In genomic region chr20:10324198-10324836, GRCh38 we compare ENCODE assay signal across 19 cellular contexts.
A peak's percentile ranks its signal among the peaks of the same experiment; 100 is the strongest.
DNase-seq lines count a peak whose midpoint lies in the region; ATAC-seq and TF ChIP-seq lines count a peak whose summit lies in the region.
"Had no signal": no experiment of that assay in that cellular context is flagged by ENCODE, and none has a peak within 500 bp of the region (broad histone marks: within the 10 kb centered on the region; RNA-seq: fewer than 3 reads in every experiment).

No MANE protein-coding gene starts in this region.

- no peaks in the 10 kb centered on the region for H3K36me3 Mint-ChIP-seq in nephron (ENCODE audit: low read depth)
- no peaks in the 10 kb centered on the region for H3K36me3 Mint-ChIP-seq in activated CD8-positive, alpha-beta T cell treated with anti-CD3 and anti-CD28 coated beads, Interleukin-2, amount 10 ng/mL, durations not matched to agents 7 days and 5 days (ENCODE audit: low read depth)
- peaks cover 0 to 3% (median 0%) of the 10 kb centered on the region in 3 donors for H3K36me3 Mint-ChIP-seq in immature natural killer cell
- H3K36me3 Mint-ChIP-seq: CD4-positive, CD25-positive, alpha-beta regulatory T cell; CD8-positive, alpha-beta T cell had no signal

- H3K27me3 ChIP-seq in osteoblast (ENCODE audit: insufficient read depth, low read length), result no peaks in the 10 kb centered on the region
- H3K27me3 ChIP-seq: BLaER1 had no signal

- H3K27ac Mint-ChIP-seq in nephron, result peak overlapping the region in 2 of 3 experiments; percentile 6 to 36
- no peak overlapping the region for H3K27ac Mint-ChIP-seq in activated CD8-positive, alpha-beta T cell treated with anti-CD3 and anti-CD28 coated beads, Interleukin-2, amount 10 ng/mL, durations not matched to agents 7 days and 5 days
- H3K27ac Mint-ChIP-seq in immature natural killer cell, result peak overlapping the region in 1 of 6 donors; percentile 57
- H3K27ac Mint-ChIP-seq: B cell; CD8-positive, alpha-beta T cell had no signal

- no peaks in the 10 kb centered on the region for H3K9me3 ChIP-seq in osteoblast (ENCODE audit: low read depth, low read length)
- H3K9me3 ChIP-seq: BLaER1, Caco-2 had no signal

- H3K4me1 Mint-ChIP-seq in nephron, result peaks cover 24% of the 10 kb centered on the region
- no peaks in the 10 kb centered on the region for H3K4me1 Mint-ChIP-seq in activated CD8-positive, alpha-beta T cell treated with anti-CD3 and anti-CD28 coated beads, Interleukin-2, amount 10 ng/mL, durations not matched to agents 7 days and 5 days (ENCODE audit: low read depth)
- H3K4me1 Mint-ChIP-seq in immature natural killer cell, result no peaks in the 10 kb centered on the region
- H3K4me1 Mint-ChIP-seq: B cell; CD4-positive, CD25-positive, alpha-beta regulatory T cell had no signal

- H3K4me1 ChIP-seq in osteoblast (ENCODE audit: insufficient read depth, low read length), result peaks cover 33% of the 10 kb centered on the region
- H3K4me1 ChIP-seq: Caco-2 had no signal

- no peak for TF ChIP-seq CTCF in nephron (IDR thresholded peaks at IDR 0.05; ENCODE audit: unreplicated experiment in 3 of 3)
- TF ChIP-seq CTCF in osteoblast (IDR thresholded peaks at IDR 0.05; ENCODE audit: extremely low read depth, low read depth, low read length), result no peak

- CTCF ChIA-PET in activated CD8-positive, alpha-beta T cell treated with anti-CD3 and anti-CD28 coated beads, Interleukin-2, amount 10 ng/mL, durations not matched to agents 7 days and 5 days (lab: Charles Lee), result interaction anchor here (0.9 kb wide), 1 partner anchor 8 kb away, joined by 3 read pairs; no protein-coding TSS in a partner anchor

- H3K4me3 ChIP-seq in osteoblast (ENCODE audit: insufficient read depth, low read length), result no peak overlapping the region
- H3K4me3 ChIP-seq: BLaER1, GM12878, GM23248 had no signal

- no peaks in the 10 kb centered on the region for H3K36me3 ChIP-seq in osteoblast (ENCODE audit: insufficient read depth, low read length)
- H3K36me3 ChIP-seq: BLaER1 had no signal

- H3K79me2 ChIP-seq in osteoblast (ENCODE audit: insufficient read depth, low read length), result no peaks in the 10 kb centered on the region

- no peak overlapping the region for H3K4me2 ChIP-seq in osteoblast (ENCODE audit: insufficient read depth, low read length)
- H3K4me2 ChIP-seq: BLaER1 had no signal

- peak overlapping the region; percentile 39 for H2AFZ ChIP-seq in osteoblast (ENCODE audit: low read length)
- H2AFZ ChIP-seq: GM23248 had no signal

- H3K4me3 Mint-ChIP-seq in nephron, result no peak overlapping the region
- H3K4me3 Mint-ChIP-seq in activated CD8-positive, alpha-beta T cell treated with anti-CD3 and anti-CD28 coated beads, Interleukin-2, amount 10 ng/mL, durations not matched to agents 7 days and 5 days, result no peak overlapping the region
- H3K4me3 Mint-ChIP-seq in immature natural killer cell, result no peak overlapping the region
- H3K4me3 Mint-ChIP-seq: B cell; CD4-positive, CD25-positive, alpha-beta regulatory T cell; CD8-positive, alpha-beta T cell had no signal

- no peak overlapping the region for H3K27ac ChIP-seq in osteoblast (ENCODE audit: low read depth, low read length)
- H3K27ac ChIP-seq: BLaER1, C4-2B, GM23248 had no signal

- H3K9me3 Mint-ChIP-seq in nephron (peaks cover 2% of the 10 kb centered on the region), immature natural killer cell (peaks cover 0 to 2% (median 0%) of the 10 kb centered on the region in 6 donors)
- no peaks in the 10 kb centered on the region for H3K9me3 Mint-ChIP-seq in activated CD8-positive, alpha-beta T cell treated with anti-CD3 and anti-CD28 coated beads, Interleukin-2, amount 10 ng/mL, durations not matched to agents 7 days and 5 days (ENCODE audit: insufficient read depth)
- H3K9me3 Mint-ChIP-seq: CD8-positive, alpha-beta T cell had no signal

- H3K27me3 Mint-ChIP-seq in nephron (ENCODE audit: low read depth), result peaks cover 7% of the 10 kb centered on the region
- peaks cover 5% of the 10 kb centered on the region for H3K27me3 Mint-ChIP-seq in activated CD8-positive, alpha-beta T cell treated with anti-CD3 and anti-CD28 coated beads, Interleukin-2, amount 10 ng/mL, durations not matched to agents 7 days and 5 days (ENCODE audit: low read depth)
- H3K27me3 Mint-ChIP-seq in immature natural killer cell (ENCODE audit: low read depth in 3 of 3), result peaks cover 2 to 6% (median 5%) of the 10 kb centered on the region in 3 donors
- H3K27me3 Mint-ChIP-seq: CD4-positive, CD25-positive, alpha-beta regulatory T cell had no signal

- no peak for DNase-seq in left ventricle myocardium superior
- DNase-seq in Right ventricle myocardium inferior (ENCODE audit: missing footprints), result no peak
- no peak for DNase-seq in osteoblast (ENCODE audit: insufficient read length, low spot score, missing footprints)
- no peak for DNase-seq in kidney glomerular epithelial cell (lab: John Stamatoyannopoulos, UW)
- DNase-seq in activated CD8-positive, alpha-beta T cell treated with anti-CD3 and anti-CD28 coated beads, Interleukin-2, amount 10 ng/mL, durations not matched to agents 7 days and 5 days, result no peak
- no peak for DNase-seq in immature natural killer cell
- DNase-seq: Caco-2; CD4-positive, CD25-positive, alpha-beta regulatory T cell; CD8-positive, alpha-beta T cell; DMS153; DND-41; GM23248; H7; HCEC 1CT had no signal

- ATAC-seq in left ventricle myocardium superior (peak; percentile 26), Right ventricle myocardium inferior (no peak)
- ATAC-seq in activated CD8-positive, alpha-beta T cell treated with anti-CD3 and anti-CD28 coated beads, Interleukin-2, amount 10 ng/mL, durations not matched to agents 7 days and 5 days, result no peak
- ATAC-seq: CD8-positive, alpha-beta T cell had no signal

- no peaks in the 10 kb centered on the region for H4K20me1 ChIP-seq in osteoblast (ENCODE audit: insufficient read depth, low read length)
- H4K20me1 ChIP-seq: BLaER1 had no signal

- intact Hi-C loops in left ventricle myocardium superior (cut with micrococcal nuclease), result no loop called here
- intact Hi-C loops in Right ventricle myocardium inferior (cut with DNase I), result no loop called here

- POLR2A ChIA-PET in activated CD8-positive, alpha-beta T cell treated with anti-CD3 and anti-CD28 coated beads, Interleukin-2, amount 10 ng/mL, durations not matched to agents 7 days and 5 days (lab: Charles Lee), result no interaction called here
